18 cellular contexts compared by ENCODE assay signal in the genomic region with DNA sequence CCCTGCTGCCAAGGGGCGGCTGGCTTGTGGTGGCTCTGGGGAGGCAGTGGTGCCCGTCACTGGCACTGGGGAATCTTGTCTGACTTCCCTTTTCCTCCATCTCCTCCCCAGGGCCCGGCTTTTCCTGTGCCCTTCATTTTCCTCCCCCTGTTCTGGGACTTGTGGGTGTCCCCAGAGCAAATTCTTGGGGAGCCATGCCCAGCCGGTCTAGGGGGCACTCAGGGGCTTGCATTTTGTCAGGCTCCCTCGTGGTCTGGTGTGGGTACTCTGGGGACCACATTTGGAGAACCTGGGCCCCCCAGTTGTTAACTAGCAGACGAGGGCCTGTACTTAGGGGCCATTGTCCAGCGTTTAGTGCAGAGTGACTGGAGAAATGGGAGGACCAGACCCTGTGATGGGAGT.
A peak's percentile ranks its signal among the peaks of the same experiment; 100 is the strongest.
DNase-seq lines count a peak whose midpoint lies in the region; ATAC-seq, FAIRE-seq and TF ChIP-seq lines count a peak whose summit lies in the region.
"Had no signal": no experiment of that assay in that cellular context is flagged by ENCODE, and none has a peak within 500 bp of the region (broad histone marks: within the 10 kb centered on the region; RNA-seq: fewer than 3 reads in every experiment).

No MANE protein-coding gene starts in this region.

- TF ChIP-seq RAD21 in H1 (IDR thresholded peaks at IDR 0.05 in 1 of 2, conservative IDR thresholded peaks at IDR 0.05 in 1 of 2; ENCODE audit: low read depth in 2 of 2, low read length in 2 of 2) = no peak

- H4K20me1 ChIP-seq in H1 (replicated peaks in 1 of 2; ENCODE audit: control insufficient read depth in 1 of 2, insufficient read depth in 2 of 2, low read length in 2 of 2) = no peaks in the 10 kb centered on the region

- H3K23ac ChIP-seq in H1 (ENCODE audit: insufficient read length) = no peak overlapping the region
- no peak overlapping the region for H3K23ac ChIP-seq in neuronal stem cell (ENCODE audit: low read depth, low read length, poor library complexity)

- no peak for ATAC-seq in GM19463 (IDR thresholded peaks at IDR 0.05; ENCODE audit: unreplicated experiment)
- ATAC-seq: A549, GM12878, K562 had no signal

- H3K23me2 ChIP-seq in H1 (ENCODE audit: low read depth, low read length) = no peaks in the 10 kb centered on the region; the same call in 1 of the 2 replicates

- CTCF ChIA-PET in H1 (lab: Charles Lee; ENCODE audit: partially characterized antibody) = interaction anchor here (0.8 to 1.5 kb wide), 4 partner anchors 10 to 328 kb away, joined by 3 to 6 read pairs (median 3); no protein-coding TSS in a partner anchor

- no peaks in the 10 kb centered on the region for H3K9me3 ChIP-seq in H1 (ENCODE audit: insufficient read depth in 2 of 2, low read depth in 1 of 2, low read length in 1 of 2)
- H3K9me3 ChIP-seq in neuronal stem cell (replicated peaks in 1 of 2; ENCODE audit: control insufficient read depth in 2 of 2, insufficient read depth in 1 of 2, low read depth in 1 of 2, low read length in 2 of 2) = peaks cover 0 to 2% of the 10 kb centered on the region in 2 donors
- no peaks in the 10 kb centered on the region for H3K9me3 ChIP-seq in tibial nerve
- H3K9me3 ChIP-seq: A549, HAP-1, SJCRH30 had no signal

- peak overlapping the region; percentile 39; the same call in 1 of the 2 replicates for H2AK5ac ChIP-seq in H1 (ENCODE audit: low read depth, low read length)
- peak overlapping the region; percentile 76 for H2AK5ac ChIP-seq in neuronal stem cell (ENCODE audit: low read depth, low read length)

- no peaks in the 10 kb centered on the region for H3K79me2 ChIP-seq in H1 (ENCODE audit: control insufficient read depth in 1 of 2, insufficient read depth in 2 of 2, low read length in 2 of 2)

- no peak overlapping the region; a peak in 1 of 4 replicates for H3K4me2 ChIP-seq in H1 (ENCODE audit: insufficient read depth in 1 of 2, low read depth in 2 of 2, low read length in 2 of 2)
- H3K4me2 ChIP-seq in neuronal stem cell (ENCODE audit: insufficient read depth, low read length, poor library complexity, severe bottlenecking) = no peak overlapping the region
- H3K4me2 ChIP-seq: A549 had no signal

- H4K91ac ChIP-seq in H1 (replicated peaks; ENCODE audit: insufficient read length, low read length) (no peak overlapping the region), neuronal stem cell (ENCODE audit: low read depth, low read length, poor library complexity) (no peak overlapping the region)

- no peak for TF ChIP-seq CTCF in H1 (IDR thresholded peaks at IDR 0.05; ENCODE audit: control extremely low read depth in 1 of 3, insufficient read depth in 1 of 3, low read depth in 1 of 3, low read length in 3 of 3)
- no peak for TF ChIP-seq CTCF in tibial nerve (IDR thresholded peaks at IDR 0.05)

- H4K8ac ChIP-seq in H1 (ENCODE audit: extremely low read depth, insufficient read depth, low read length) (0 out of 2 replicates have a peak overlapping the region, but pooled peaks have one; percentile 68), neuronal stem cell (ENCODE audit: low read depth, low read length) (no peak overlapping the region)

- H2BK15ac ChIP-seq in H1 (ENCODE audit: low read length) = no peak overlapping the region
- peak overlapping the region; percentile 9 for H2BK15ac ChIP-seq in neuronal stem cell (ENCODE audit: low read length)

- TF ChIP-seq EP300 in H1 (IDR thresholded peaks at IDR 0.05; ENCODE audit: borderline replicate concordance in 1 of 2, low read depth in 2 of 2, low read length in 2 of 2) = no peak
- TF ChIP-seq EP300 in tibial nerve (IDR thresholded peaks at IDR 0.05) = no peak

- no peak overlapping the region for H3K56ac ChIP-seq in H1 (replicated peaks; ENCODE audit: insufficient read length, low read depth, low read length)

- TF ChIP-seq POLR2A in H1 (IDR thresholded peaks at IDR 0.05; ENCODE audit: control extremely low read depth in 1 of 2, low read depth in 2 of 2, low read length in 2 of 2) (no peak), tibial nerve (IDR thresholded peaks at IDR 0.05) (no peak)

- H3K14ac ChIP-seq in H1 (ENCODE audit: insufficient read length) (no peak overlapping the region), neuronal stem cell (ENCODE audit: low read length) (no peak overlapping the region)

- no peak overlapping the region for H3K4ac ChIP-seq in H1 (replicated peaks; ENCODE audit: insufficient read length, low read depth, low read length)
- no peak overlapping the region for H3K4ac ChIP-seq in neuronal stem cell (ENCODE audit: low read length)

- no peak overlapping the region for H3K9ac ChIP-seq in H1 (replicated peaks in 1 of 4; ENCODE audit: extremely low read depth in 1 of 4, low read depth in 3 of 4, low read length in 3 of 4)
- no peak overlapping the region for H3K9ac ChIP-seq in neuronal stem cell (ENCODE audit: low read depth, low read length, poor library complexity)

- POLR2A ChIA-PET in H1 (lab: Charles Lee; ENCODE audit: partially characterized antibody) = interaction anchor here (1.0 to 1.3 kb wide), 2 partner anchors 53 to 61 kb away, joined by 3 read pairs; no protein-coding TSS in a partner anchor

- H2BK12ac ChIP-seq in H1 (ENCODE audit: low read depth, low read length) (no peak overlapping the region; the same call in 1 of the 2 replicates), neuronal stem cell (ENCODE audit: low read length) (no peak overlapping the region)

- H3K18ac ChIP-seq in H1 (ENCODE audit: extremely low read depth, low read length) (no peak overlapping the region), neuronal stem cell (ENCODE audit: low read length) (no peak overlapping the region)

- no peak for FAIRE-seq in H1 (lab: Jason Lieb, UNC)
- FAIRE-seq: A549, GM12878, K562 had no signal

- DNase-seq in activated CD8-positive, alpha-beta memory T cell treated with anti-CD3 and anti-CD28 coated beads, Interleukin-2, amount 50 U/mL, for 48 hours = peak; percentile 29
- no peak for DNase-seq in activated CD8-positive, alpha-beta memory T cell treated with anti-CD3 and anti-CD28 coated beads for 24 hours
- no peak for DNase-seq in H1 (ENCODE audit: low read depth in 1 of 2, low spot score in 2 of 2)
- DNase-seq in neuronal stem cell (ENCODE audit: low spot score) = no peak
- peak in 1 of 2 donors; percentile 5 for DNase-seq in tibial nerve (ENCODE audit: low spot score in 2 of 2)
- no peak for DNase-seq in NCI-H69 (lab: John Stamatoyannopoulos, UW)
- no peak for DNase-seq in cerebellar nuclear complex (lab: John Stamatoyannopoulos, UW)
- DNase-seq: brain microvascular endothelial cell; CD8-positive, alpha-beta memory T cell; foreskin fibroblast; mammary epithelial cell; NCI-H2227 treated with DMSO at 0.1 percent for 48 hours; SJCRH30 had no signal

- WGBS in H1 (ENCODE audit: extremely low coverage in 1 of 2, insufficient coverage in 1 of 2, insufficient read length in 1 of 2, insufficient replicate concordance in 2 of 2, low coverage in 1 of 2, low lambda C conversion rate in 2 of 2, missing lambda C conversion rate in 1 of 2), 2 experiments = 79% methylated on average over 7 of the region's 7 CpGs; no CpG with 5 or more reads in 1 of the 2 experiments
- no CpG with 5 or more reads among the region's 7 CpGs for WGBS in neuronal stem cell (ENCODE audit: extremely low coverage in 2 of 2, insufficient read length in 2 of 2, insufficient replicate concordance in 1 of 2), 2 donors
- 57 to 63% methylated on average over 7 of the region's 7 CpGs for WGBS in tibial nerve, 2 donors

- H3K79me1 ChIP-seq in H1 (ENCODE audit: low read depth, low read length) (no peaks in the 10 kb centered on the region), neuronal stem cell (ENCODE audit: low read depth, low read length) (no peaks in the 10 kb centered on the region)

- H3K4me1 ChIP-seq in H1 (replicated peaks in 1 of 4; ENCODE audit: control insufficient read depth in 3 of 4, insufficient read depth in 4 of 4, low read length in 3 of 4) = peaks cover 4 to 23% (median 15%) of the 10 kb centered on the region in 4 experiments
- H3K4me1 ChIP-seq in neuronal stem cell (ENCODE audit: control insufficient read depth in 2 of 2, insufficient read depth in 1 of 2, low read depth in 1 of 2, low read length in 2 of 2) = peaks cover 29 to 52% of the 10 kb centered on the region in 2 donors
- peaks cover 0 to 28% (median 0%) of the 10 kb centered on the region in 4 donors for H3K4me1 ChIP-seq in tibial nerve
- H3K4me1 ChIP-seq: HAP-1, SJCRH30 had no signal

- H2BK5ac ChIP-seq in H1 (ENCODE audit: low read depth, low read length) (no peak overlapping the region; the same call in 1 of the 2 replicates), neuronal stem cell (ENCODE audit: low read length) (no peak overlapping the region)

- no peak overlapping the region for H2BK20ac ChIP-seq in H1 (ENCODE audit: low read length)

- H3K4me3 ChIP-seq in H1 (ENCODE audit: extremely low read depth in 1 of 4, insufficient read depth in 2 of 4, low read depth in 3 of 4, low read length in 4 of 4) = no peak overlapping the region
- no peak overlapping the region for H3K4me3 ChIP-seq in neuronal stem cell (ENCODE audit: low read length in 2 of 2)
- peak overlapping the region in 3 of 4 donors; percentile 22 to 50 (median 30) for H3K4me3 ChIP-seq in tibial nerve
- H3K4me3 ChIP-seq: A549, GM12878, HAP-1, K562, SJCRH30 had no signal

- H3K27me3 ChIP-seq in H1 (replicated peaks in 1 of 4; ENCODE audit: control insufficient read depth in 3 of 4, extremely low read depth in 1 of 4, insufficient read depth in 3 of 4, low read length in 3 of 4) (no peaks in the 10 kb centered on the region; a peak in 2 of 7 replicates), neuronal stem cell (ENCODE audit: control insufficient read depth in 3 of 3, insufficient read depth in 3 of 3, low read depth in 1 of 3, low read length in 3 of 3) (peaks cover 0 to 3% (median 0%) of the 10 kb centered on the region in 3 experiments), tibial nerve (no peaks in the 10 kb centered on the region)
- H3K27me3 ChIP-seq: brain microvascular endothelial cell had no signal

- H3K36me3 ChIP-seq in H1 (ENCODE audit: control insufficient read depth in 2 of 4, insufficient read depth in 4 of 4, low read length in 3 of 4) = no peaks in the 10 kb centered on the region
- no peaks in the 10 kb centered on the region for H3K36me3 ChIP-seq in neuronal stem cell (replicated peaks in 1 of 2; ENCODE audit: control insufficient read depth in 2 of 2, insufficient read depth in 2 of 2, low read length in 2 of 2)
- no peaks in the 10 kb centered on the region for H3K36me3 ChIP-seq in tibial nerve
- H3K36me3 ChIP-seq: brain microvascular endothelial cell, HAP-1, SJCRH30 had no signal

- H4K5ac ChIP-seq in H1 (ENCODE audit: insufficient read length, low read depth, low read length) = no peak overlapping the region

- H2BK120ac ChIP-seq in H1 (replicated peaks; ENCODE audit: low read depth, low read length) (no peak overlapping the region), neuronal stem cell (ENCODE audit: low read depth, low read length) (no peak overlapping the region)

- no peak overlapping the region for H3K27ac ChIP-seq in H1 (ENCODE audit: low read depth, low read length)
- no peak overlapping the region for H3K27ac ChIP-seq in neuronal stem cell (replicated peaks; ENCODE audit: low read length)
- H3K27ac ChIP-seq in tibial nerve = peak overlapping the region in 2 of 4 donors; percentile 35 to 42
- H3K27ac ChIP-seq: brain microvascular endothelial cell, SJCRH30 had no signal

- no peak overlapping the region for H2AFZ ChIP-seq in H1 (ENCODE audit: low read length)
- H2AFZ ChIP-seq in neuronal stem cell (ENCODE audit: low read length) = peak overlapping the region; percentile 77

Comparison
In these comparisons a context has a peak if more than half of its experiments do, and no peak if none do; other contexts are left out.
1. H3K4me3 ChIP-seq: peak in tibial nerve (3 of 4); none in H1 (0 of 4) and neuronal stem cell (0 of 2).